12 cellular contexts compared by ENCODE assay signal in genomic region chr10:14549496-14549895, GRCh38.
DNase-seq lines count a peak whose midpoint lies in the region; ATAC-seq lines count a peak whose summit lies in the region.
"Had no signal": no experiment of that assay in that cellular context is flagged by ENCODE, and none has a peak within 500 bp of the region (broad histone marks: within the 10 kb centered on the region; RNA-seq: fewer than 3 reads in every experiment).

No MANE protein-coding gene starts in this region.

- peak overlapping the region; percentile 26 for H2AK5ac ChIP-seq in mesenchymal stem cell (ENCODE audit: low read length, severe bottlenecking)

- no peak overlapping the region for H2BK120ac ChIP-seq in mesenchymal stem cell (ENCODE audit: low read depth, low read length)

- H3K4me3 Mint-ChIP-seq in activated naive CD4-positive, alpha-beta T cell treated with anti-CD3 and anti-CD28 coated beads for 36 hours: no peak overlapping the region

- no peak overlapping the region for H2BK15ac ChIP-seq in mesenchymal stem cell (ENCODE audit: low read depth, poor library complexity, severe bottlenecking)

- H2AFZ ChIP-seq in mesenchymal stem cell (ENCODE audit: low read depth, low read length): no peak overlapping the region

- 77% methylated on average over 6 of the region's 6 CpGs for WGBS in mesenchymal stem cell

- no peak overlapping the region for H3K4ac ChIP-seq in mesenchymal stem cell (ENCODE audit: low read depth in 1 of 2, low read length in 2 of 2)

- H3K4me2 ChIP-seq in mesenchymal stem cell (ENCODE audit: low read length, poor library complexity, severe bottlenecking): no peak overlapping the region

- DNase-seq in activated naive CD4-positive, alpha-beta T cell treated with anti-CD3 and anti-CD28 coated beads for 36 hours: no peak
- DNase-seq in activated naive CD4-positive, alpha-beta T cell treated with anti-CD3 and anti-CD28 coated beads, Interleukin-2, amount 50 U/mL, for 16 hours: no peak
- DNase-seq in brain pericyte (ENCODE audit: low read depth, low spot score) (peak; percentile 49), mesenchymal stem cell (no peak), superior temporal gyrus (ENCODE audit: extremely low spot score) (peak; percentile 51), DMS79 treated with DMSO at 0.1 percent for 48 hours (lab: John Stamatoyannopoulos, UW) (no peak)
- DNase-seq in activated effector memory CD4-positive, alpha-beta T cell treated with anti-CD3 and anti-CD28 coated beads, Interleukin-2, amount 50 U/mL, for 16 hours: no peak
- DNase-seq: activated CD4-positive, CD25-positive, alpha-beta regulatory T cell treated with anti-CD3 and anti-CD28 coated beads, Interleukin-2, amount 50 U/mL, for 72 hours; SHP77 treated with DMSO at 0.1 percent for 48 hours; sigmoid colon; uterus had no signal

- H4K8ac ChIP-seq in mesenchymal stem cell (ENCODE audit: low read length): no peak overlapping the region

- no peak overlapping the region for H3K18ac ChIP-seq in mesenchymal stem cell (ENCODE audit: low read depth in 1 of 2, low read length in 2 of 2)

- CTCF ChIA-PET in activated naive CD4-positive, alpha-beta T cell treated with anti-CD3 and anti-CD28 coated beads for 36 hours (lab: Charles Lee): interaction anchor here (0.6 to 1.7 kb wide), 4 partner anchors 12 to 25 kb away, joined by 3 to 8 read pairs (median 4); no protein-coding TSS in a partner anchor

- H3K9ac ChIP-seq in mesenchymal stem cell (ENCODE audit: low read length): peak overlapping the region; percentile 26

- intact Hi-C loops in activated naive CD4-positive, alpha-beta T cell treated with anti-CD3 and anti-CD28 coated beads for 36 hours (cut with micrococcal nuclease): no loop called here

- peak overlapping the region; percentile 75 for H3K27ac Mint-ChIP-seq in activated naive CD4-positive, alpha-beta T cell treated with anti-CD3 and anti-CD28 coated beads for 36 hours

- H3K27me3 ChIP-seq in mesenchymal stem cell (ENCODE audit: control insufficient read depth in 1 of 2, insufficient read depth in 1 of 2, low read length in 2 of 2): no peaks in the 10 kb centered on the region
- H3K27me3 ChIP-seq: sigmoid colon, uterus had no signal

- H3K36me3 Mint-ChIP-seq in activated naive CD4-positive, alpha-beta T cell treated with anti-CD3 and anti-CD28 coated beads for 36 hours (ENCODE audit: low read depth): peaks cover 32% of the 10 kb centered on the region

- peaks cover 19% of the 10 kb centered on the region for H3K4me1 ChIP-seq in mesenchymal stem cell (ENCODE audit: control insufficient read depth, insufficient read depth, low read depth, low read length)

- H3K79me1 ChIP-seq in mesenchymal stem cell (replicated peaks; ENCODE audit: low read length, poor library complexity, severe bottlenecking): peaks cover 18% of the 10 kb centered on the region

- H3K14ac ChIP-seq in mesenchymal stem cell (ENCODE audit: low read length in 2 of 2): no peak overlapping the region

- peaks cover 0 to 8% of the 10 kb centered on the region in 2 experiments for H3K36me3 ChIP-seq in mesenchymal stem cell (ENCODE audit: control insufficient read depth in 1 of 2, insufficient read depth in 2 of 2, low read depth in 1 of 2, low read length in 2 of 2)
- H3K36me3 ChIP-seq: sigmoid colon, uterus had no signal

- no peaks in the 10 kb centered on the region for H3K27me3 Mint-ChIP-seq in activated naive CD4-positive, alpha-beta T cell treated with anti-CD3 and anti-CD28 coated beads for 36 hours (ENCODE audit: low read depth)

- H3K4me3 ChIP-seq in mesenchymal stem cell (ENCODE audit: insufficient read depth in 1 of 2, low read depth in 1 of 2, low read length in 2 of 2): no peak overlapping the region
- H3K4me3 ChIP-seq: sigmoid colon, uterus had no signal

- no peak overlapping the region for H3K27ac ChIP-seq in mesenchymal stem cell (ENCODE audit: low read length, poor library complexity, severe bottlenecking)
- H3K27ac ChIP-seq: sigmoid colon, uterus had no signal

- H2BK5ac ChIP-seq in mesenchymal stem cell (ENCODE audit: low read depth, low read length, poor library complexity, severe bottlenecking): no peak overlapping the region

- no peak for ATAC-seq in GM19395 (IDR thresholded peaks at IDR 0.05; ENCODE audit: unreplicated experiment)

- H3K9me3 Mint-ChIP-seq in activated naive CD4-positive, alpha-beta T cell treated with anti-CD3 and anti-CD28 coated beads for 36 hours: no peaks in the 10 kb centered on the region

- H4K91ac ChIP-seq in mesenchymal stem cell (ENCODE audit: low read length): no peak overlapping the region

- peaks cover 81% of the 10 kb centered on the region for H3K4me1 Mint-ChIP-seq in activated naive CD4-positive, alpha-beta T cell treated with anti-CD3 and anti-CD28 coated beads for 36 hours (ENCODE audit: low read depth)

- H3K9me3 ChIP-seq in mesenchymal stem cell (ENCODE audit: control insufficient read depth, low read length): no peaks in the 10 kb centered on the region
- H3K9me3 ChIP-seq: sigmoid colon, uterus had no signal

- H3K23ac ChIP-seq in mesenchymal stem cell (ENCODE audit: low read length in 2 of 2): no peak overlapping the region

- no peak overlapping the region for H2BK12ac ChIP-seq in mesenchymal stem cell (ENCODE audit: low read length in 2 of 2)

Comparison
In these comparisons a context has a peak if more than half of its experiments do, and no peak if none do; other contexts are left out.
1. DNase-seq: peak in brain pericyte (single experiment) and superior temporal gyrus (single experiment); none in activated naive CD4-positive, alpha-beta T cell treated with anti-CD3 and anti-CD28 coated beads for 36 hours (single experiment), activated naive CD4-positive, alpha-beta T cell treated with anti-CD3 and anti-CD28 coated beads, Interleukin-2, amount 50 U/mL, for 16 hours (single experiment), mesenchymal stem cell (single experiment), DMS79 treated with DMSO at 0.1 percent for 48 hours (single experiment) and activated effector memory CD4-positive, alpha-beta T cell treated with anti-CD3 and anti-CD28 coated beads, Interleukin-2, amount 50 U/mL, for 16 hours (single experiment).